1 cellular context compared by ENCODE assay signal in the genomic region with DNA sequence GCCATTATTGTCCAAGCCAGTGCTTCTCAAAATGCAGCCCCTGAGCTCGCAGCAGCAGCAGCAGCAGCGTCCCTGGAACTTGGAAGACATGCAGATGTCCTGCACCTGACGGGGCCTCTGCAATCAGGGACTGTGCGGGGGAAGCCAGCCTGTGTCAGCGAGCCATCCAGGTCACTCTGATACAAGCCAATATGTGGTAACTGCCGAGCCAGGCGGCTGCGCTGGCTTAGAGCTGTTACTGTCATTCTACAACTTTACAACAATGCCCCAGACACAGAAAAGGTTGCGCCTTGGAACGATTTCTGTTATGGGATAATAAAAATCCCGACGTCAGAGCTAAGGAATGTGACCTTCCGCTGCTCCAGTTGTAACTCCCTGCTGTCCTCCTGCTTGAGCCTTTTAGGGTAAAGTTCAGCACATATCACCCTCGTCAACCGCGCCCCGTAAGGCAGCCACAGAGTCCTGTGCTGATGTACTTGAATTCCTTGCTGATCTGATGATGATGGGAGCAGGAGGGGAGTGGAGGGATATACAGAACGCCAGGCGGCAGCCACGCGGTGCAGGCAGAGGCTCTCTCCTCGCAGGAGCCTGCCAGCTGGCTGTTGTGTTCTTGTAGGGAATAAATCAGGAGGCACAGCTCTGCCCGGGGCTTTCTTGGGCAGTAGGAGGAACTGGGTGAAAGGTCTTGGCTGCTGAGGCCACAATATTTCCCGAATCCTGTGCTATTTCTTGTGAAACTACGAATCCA.
TF ChIP-seq lines count a peak whose summit lies in the region.

No MANE protein-coding gene starts in this region.

TF ChIP-seq in HEK293, 187 proteins besides CTCF, POLR2A, EP300 and RAD21 (continued from another document and continues in another):
- no peak for TF ChIP-seq GLI4 (tag by site-specific recombination; IDR thresholded peaks at IDR 0.05)
- no peak for TF ChIP-seq BCL6B (tag by site-specific recombination; IDR thresholded peaks at IDR 0.05)
- no peak for TF ChIP-seq HOXC10 (CRISPR knock-in tag; IDR thresholded peaks at IDR 0.05)
- TF ChIP-seq, protein P1, sequence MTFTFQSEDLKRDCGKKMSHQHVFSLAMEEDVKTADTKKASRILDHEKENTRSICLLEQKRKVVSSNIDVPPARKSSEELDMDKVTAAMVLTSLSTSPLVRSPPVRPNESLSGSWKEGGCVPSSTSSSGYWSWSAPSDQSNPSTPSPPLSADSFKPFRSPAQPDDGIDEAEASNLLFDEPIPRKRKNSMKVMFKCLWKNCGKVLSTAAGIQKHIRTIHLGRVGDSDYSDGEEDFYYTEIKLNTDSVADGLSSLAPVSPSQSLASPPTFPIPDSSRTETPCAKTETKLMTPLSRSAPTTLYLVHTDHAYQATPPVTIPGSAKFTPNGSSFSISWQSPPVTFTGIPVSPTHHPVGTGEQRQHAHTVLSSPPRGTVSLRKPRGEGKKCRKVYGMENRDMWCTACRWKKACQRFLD (tag by site-specific recombination; IDR thresholded peaks at IDR 0.05), result no peak
- TF ChIP-seq OSR2 (tag by site-specific recombination; IDR thresholded peaks at IDR 0.05), result no peak
- TF ChIP-seq ZNF16 (tag by site-specific recombination; IDR thresholded peaks at IDR 0.05; ENCODE audit: low read depth), result no peak
- 0 out of 2 replicates have a peak, but pooled peaks have one; percentile 37 for TF ChIP-seq KLF7 (tag by site-specific recombination; IDR thresholded peaks at IDR 0.05; ENCODE audit: borderline replicate concordance)
- no peak for TF ChIP-seq TCF7L2 (IDR thresholded peaks at IDR 0.05; ENCODE audit: borderline replicate concordance, low read depth, low read length)
- no peak for TF ChIP-seq ZNF157 (tag by site-specific recombination; IDR thresholded peaks at IDR 0.05)
- no peak for TF ChIP-seq ZNF521 (tag by site-specific recombination; IDR thresholded peaks at IDR 0.05)
- no peak for TF ChIP-seq ZNF585B (tag by site-specific recombination; IDR thresholded peaks at IDR 0.05)
- peak; percentile 57; the same call in 1 of the 2 replicates for TF ChIP-seq KLF17 (tag by site-specific recombination; IDR thresholded peaks at IDR 0.05)
- no peak for TF ChIP-seq ZNF747 (tag by site-specific recombination; IDR thresholded peaks at IDR 0.05)
- TF ChIP-seq, protein P2, sequence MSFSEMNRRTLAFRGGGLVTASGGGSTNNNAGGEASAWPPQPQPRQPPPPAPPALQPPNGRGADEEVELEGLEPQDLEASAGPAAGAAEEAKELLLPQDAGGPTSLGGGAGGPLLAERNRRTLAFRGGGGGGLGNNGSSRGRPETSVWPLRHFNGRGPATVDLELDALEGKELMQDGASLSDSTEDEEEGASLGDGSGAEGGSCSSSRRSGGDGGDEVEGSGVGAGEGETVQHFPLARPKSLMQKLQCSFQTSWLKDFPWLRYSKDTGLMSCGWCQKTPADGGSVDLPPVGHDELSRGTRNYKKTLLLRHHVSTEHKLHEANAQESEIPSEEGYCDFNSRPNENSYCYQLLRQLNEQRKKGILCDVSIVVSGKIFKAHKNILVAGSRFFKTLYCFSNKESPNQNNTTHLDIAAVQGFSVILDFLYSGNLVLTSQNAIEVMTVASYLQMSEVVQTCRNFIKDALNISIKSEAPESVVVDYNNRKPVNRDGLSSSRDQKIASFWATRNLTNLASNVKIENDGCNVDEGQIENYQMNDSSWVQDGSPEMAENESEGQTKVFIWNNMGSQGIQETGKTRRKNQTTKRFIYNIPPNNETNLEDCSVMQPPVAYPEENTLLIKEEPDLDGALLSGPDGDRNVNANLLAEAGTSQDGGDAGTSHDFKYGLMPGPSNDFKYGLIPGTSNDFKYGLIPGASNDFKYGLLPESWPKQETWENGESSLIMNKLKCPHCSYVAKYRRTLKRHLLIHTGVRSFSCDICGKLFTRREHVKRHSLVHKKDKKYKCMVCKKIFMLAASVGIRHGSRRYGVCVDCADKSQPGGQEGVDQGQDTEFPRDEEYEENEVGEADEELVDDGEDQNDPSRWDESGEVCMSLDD (tag by site-specific recombination; IDR thresholded peaks at IDR 0.05), result no peak
- TF ChIP-seq ZNF398 (tag by site-specific recombination; IDR thresholded peaks at IDR 0.05), result no peak
- no peak for TF ChIP-seq EGR2 (tag by site-specific recombination; IDR thresholded peaks at IDR 0.05; ENCODE audit: low read depth)
- no peak for TF ChIP-seq ZNF274 (IDR thresholded peaks at IDR 0.05; ENCODE audit: low read length)
- TF ChIP-seq ZNF274 (tag by site-specific recombination; IDR thresholded peaks at IDR 0.05; ENCODE audit: borderline replicate concordance), result no peak
- no peak for TF ChIP-seq ZNF560 (tag by site-specific recombination; IDR thresholded peaks at IDR 0.05; ENCODE audit: borderline replicate concordance)
- no peak for TF ChIP-seq ZNF248 (tag by site-specific recombination; IDR thresholded peaks at IDR 0.05)
- TF ChIP-seq ZNF658 (tag by site-specific recombination; IDR thresholded peaks at IDR 0.05), result no peak
- no peak for TF ChIP-seq ZNF354C (tag by site-specific recombination; IDR thresholded peaks at IDR 0.05; ENCODE audit: borderline replicate concordance, low read depth)
- TF ChIP-seq ZNF10 (tag by site-specific recombination; IDR thresholded peaks at IDR 0.05), result peak; percentile 53
- peak; percentile 77 for TF ChIP-seq SP7 (tag by site-specific recombination; IDR thresholded peaks at IDR 0.05)
- TF ChIP-seq ZNF37A (tag by site-specific recombination; IDR thresholded peaks at IDR 0.05), result no peak
- no peak for TF ChIP-seq ZNF530 (tag by site-specific recombination; IDR thresholded peaks at IDR 0.05; ENCODE audit: low read depth)
- no peak for TF ChIP-seq ZNF292 (tag by site-specific recombination; IDR thresholded peaks at IDR 0.05; ENCODE audit: borderline replicate concordance, low read depth)
- no peak for TF ChIP-seq ZFP69B (tag by site-specific recombination; IDR thresholded peaks at IDR 0.05)
- TF ChIP-seq ZNF791 (tag by site-specific recombination; IDR thresholded peaks at IDR 0.05), result no peak
- no peak for TF ChIP-seq ZNF677 (tag by site-specific recombination; IDR thresholded peaks at IDR 0.05)
- peak; percentile 43; the same call in 1 of the 2 replicates for TF ChIP-seq ZSCAN30 (tag by site-specific recombination; IDR thresholded peaks at IDR 0.05)
- TF ChIP-seq ZNF548 (tag by site-specific recombination; IDR thresholded peaks at IDR 0.05), result no peak
- no peak for TF ChIP-seq ZNF529 (tag by site-specific recombination; IDR thresholded peaks at IDR 0.05; ENCODE audit: insufficient replicate concordance)
- no peak for TF ChIP-seq ZNF404 (tag by site-specific recombination; IDR thresholded peaks at IDR 0.05)
- TF ChIP-seq ZNF366 (tag by site-specific recombination; conservative IDR thresholded peaks at IDR 0.05), result peak; percentile 88
- no peak for TF ChIP-seq ZNF544 (tag by site-specific recombination; IDR thresholded peaks at IDR 0.05)
- TF ChIP-seq ZNF776 (tag by site-specific recombination; IDR thresholded peaks at IDR 0.05; ENCODE audit: borderline replicate concordance), result no peak
- TF ChIP-seq ZNF335 (tag by site-specific recombination; conservative IDR thresholded peaks at IDR 0.05), result peak; percentile 78
- TF ChIP-seq ZNF133 (tag by site-specific recombination; IDR thresholded peaks at IDR 0.05), result no peak
- TF ChIP-seq AEBP2 (tag by site-specific recombination; IDR thresholded peaks at IDR 0.05; ENCODE audit: borderline replicate concordance), result no peak
- TF ChIP-seq, protein P3, sequence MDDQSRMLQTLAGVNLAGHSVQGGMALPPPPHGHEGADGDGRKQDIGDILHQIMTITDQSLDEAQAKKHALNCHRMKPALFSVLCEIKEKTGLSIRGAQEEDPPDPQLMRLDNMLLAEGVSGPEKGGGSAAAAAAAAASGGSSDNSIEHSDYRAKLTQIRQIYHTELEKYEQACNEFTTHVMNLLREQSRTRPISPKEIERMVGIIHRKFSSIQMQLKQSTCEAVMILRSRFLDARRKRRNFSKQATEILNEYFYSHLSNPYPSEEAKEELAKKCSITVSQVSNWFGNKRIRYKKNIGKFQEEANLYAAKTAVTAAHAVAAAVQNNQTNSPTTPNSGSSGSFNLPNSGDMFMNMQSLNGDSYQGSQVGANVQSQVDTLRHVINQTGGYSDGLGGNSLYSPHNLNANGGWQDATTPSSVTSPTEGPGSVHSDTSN (CRISPR knock-in tag; IDR thresholded peaks at IDR 0.05), result no peak
- TF ChIP-seq ZFP41 (tag by site-specific recombination; IDR thresholded peaks at IDR 0.05; ENCODE audit: borderline replicate concordance), result no peak
- no peak for TF ChIP-seq ZNF23 (tag by site-specific recombination; IDR thresholded peaks at IDR 0.05; ENCODE audit: borderline replicate concordance)
- TF ChIP-seq PRDM10 (tag by site-specific recombination; IDR thresholded peaks at IDR 0.05), result peak; percentile 83
- no peak for TF ChIP-seq OVOL3 (tag by site-specific recombination; IDR thresholded peaks at IDR 0.05)
- no peak for TF ChIP-seq ZSCAN23 (tag by site-specific recombination; IDR thresholded peaks at IDR 0.05)
- no peak for TF ChIP-seq ZSCAN18 (tag by site-specific recombination; IDR thresholded peaks at IDR 0.05)
